In genomic region chr22:49362393-49362792, GRCh38 we compare ENCODE assay signal across 15 cellular contexts.
"Had no signal": no experiment of that assay in that cellular context is flagged by ENCODE, and none has a peak within 500 bp of the region (broad histone marks: within the 10 kb centered on the region; RNA-seq: fewer than 3 reads in every experiment).

No MANE protein-coding gene starts in this region.

- H3K79me2 ChIP-seq: parathyroid adenoma had no signal

- ATAC-seq: activated CD4-positive, CD25-positive, alpha-beta regulatory T cell treated with anti-CD3 and anti-CD28 coated beads, Interleukin-2, amount 50 U/mL, for 24 hours had no signal

- H3K27me3 ChIP-seq: upper lobe of left lung had no signal

- H3K9me3 Mint-ChIP-seq: activated naive CD4-positive, alpha-beta T cell treated with anti-CD3 and anti-CD28 coated beads, Interleukin-2, amount 10 ng/mL, durations not matched to agents 7 days and 5 days; activated T-cell treated with anti-CD3 and anti-CD28 coated beads, Interleukin-2, amount 50 U/mL, for 24 hours; endodermal cell; immature natural killer cell; naive B cell; stimulated activated naive CD8-positive, alpha-beta T cell treated with anti-CD3 and anti-CD28 coated beads, Interleukin-15, Interleukin-2, amounts not matched to agents 100 ng/mL and 50 ng/mL, for 24 hours had no signal

- FAIRE-seq: astrocyte, bronchial epithelial cell had no signal

- H3K4me3 Mint-ChIP-seq: activated naive CD4-positive, alpha-beta T cell treated with anti-CD3 and anti-CD28 coated beads, Interleukin-2, amount 10 ng/mL, durations not matched to agents 7 days and 5 days; activated T-cell treated with anti-CD3 and anti-CD28 coated beads, Interleukin-2, amount 50 U/mL, for 24 hours; endodermal cell; immature natural killer cell; naive B cell; stimulated activated naive CD8-positive, alpha-beta T cell treated with anti-CD3 and anti-CD28 coated beads, Interleukin-15, Interleukin-2, amounts not matched to agents 100 ng/mL and 50 ng/mL, for 24 hours had no signal

- H3K27ac Mint-ChIP-seq: activated naive CD4-positive, alpha-beta T cell treated with anti-CD3 and anti-CD28 coated beads, Interleukin-2, amount 10 ng/mL, durations not matched to agents 7 days and 5 days; activated T-cell treated with anti-CD3 and anti-CD28 coated beads, Interleukin-2, amount 50 U/mL, for 24 hours; endodermal cell; immature natural killer cell; naive B cell; stimulated activated naive CD8-positive, alpha-beta T cell treated with anti-CD3 and anti-CD28 coated beads, Interleukin-15, Interleukin-2, amounts not matched to agents 100 ng/mL and 50 ng/mL, for 24 hours had no signal

- H3K36me3 Mint-ChIP-seq: activated naive CD4-positive, alpha-beta T cell treated with anti-CD3 and anti-CD28 coated beads, Interleukin-2, amount 10 ng/mL, durations not matched to agents 7 days and 5 days; immature natural killer cell; naive B cell had no signal

- H3K27ac ChIP-seq: dorsolateral prefrontal cortex, parathyroid adenoma, skin epidermis, upper lobe of left lung had no signal

- H3K9me3 ChIP-seq: upper lobe of left lung had no signal

- H3K9ac ChIP-seq: parathyroid adenoma had no signal

- H2AFZ ChIP-seq: parathyroid adenoma had no signal

- DNase-seq: activated CD4-positive, alpha-beta T cell treated with anti-CD3 and anti-CD28 coated beads, Interleukin-2, amount 50 U/mL, for 1 hour; activated naive CD4-positive, alpha-beta T cell treated with anti-CD3 and anti-CD28 coated beads, Interleukin-2, amount 10 ng/mL, durations not matched to agents 7 days and 5 days; activated T-cell treated with anti-CD3 and anti-CD28 coated beads, Interleukin-2, amount 50 U/mL, for 24 hours; endodermal cell; immature natural killer cell; naive B cell; stimulated activated CD4-positive, alpha-beta T cell treated with anti-CD3 and anti-CD28 coated beads, Interleukin-4, amount 100 ng/mL, for 4 hours; upper lobe of left lung had no signal

- H3K4me1 Mint-ChIP-seq: activated naive CD4-positive, alpha-beta T cell treated with anti-CD3 and anti-CD28 coated beads, Interleukin-2, amount 10 ng/mL, durations not matched to agents 7 days and 5 days; endodermal cell; immature natural killer cell had no signal

- H3K4me3 ChIP-seq: dorsolateral prefrontal cortex, skin epidermis, upper lobe of left lung had no signal

- H3K36me3 ChIP-seq: upper lobe of left lung had no signal

- H3K4me1 ChIP-seq: parathyroid adenoma, upper lobe of left lung had no signal
